Comparison of ENCODE assay signal across 8 cellular contexts in the genomic region with DNA sequence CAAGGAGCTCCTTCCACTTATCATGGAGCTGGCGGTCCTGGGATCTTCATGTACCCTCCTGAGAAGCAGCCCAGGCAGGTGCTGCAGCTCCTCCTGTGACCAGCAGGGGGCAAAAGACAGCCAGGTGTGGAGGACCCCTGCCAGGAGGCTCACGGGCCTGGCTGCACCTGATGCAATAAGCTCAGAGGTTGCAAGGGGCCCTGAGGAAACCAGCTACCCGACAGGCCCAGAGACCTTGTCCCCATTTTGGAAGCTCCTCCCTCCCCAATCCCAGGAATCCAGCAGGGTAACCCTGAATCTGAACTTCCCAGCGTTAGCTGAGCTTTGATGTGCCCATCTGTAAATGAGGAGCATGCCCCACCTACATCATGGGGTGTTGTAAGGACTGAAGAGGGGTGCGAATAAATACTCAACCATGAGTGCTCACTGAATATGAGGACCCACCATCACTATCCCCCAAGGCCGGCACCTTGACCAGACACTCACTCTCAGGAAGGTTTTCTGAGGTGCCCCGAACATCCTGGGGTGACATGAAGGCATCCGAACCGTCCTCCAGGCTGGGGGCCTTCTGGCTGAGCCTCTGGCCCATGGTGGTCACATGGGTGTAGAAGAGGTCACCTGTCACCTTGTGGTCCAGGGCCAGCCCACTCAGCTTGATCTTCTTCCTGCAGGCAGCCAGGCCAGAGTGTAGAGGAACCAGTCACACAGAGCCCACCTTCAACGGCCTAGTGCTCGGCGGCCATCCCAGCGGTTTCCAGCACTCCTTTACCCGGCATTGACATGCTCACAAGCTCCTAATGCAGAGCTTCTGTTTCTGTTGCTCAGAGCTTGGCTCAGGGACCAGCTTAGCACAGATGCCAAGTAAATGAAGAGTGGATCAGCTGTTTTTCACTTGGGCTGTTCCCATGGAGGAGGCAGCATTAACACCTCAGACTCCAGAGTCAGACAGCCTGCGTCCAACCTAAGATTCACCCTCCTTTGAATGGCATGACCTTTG. TPM values are rescaled to one million over a fixed set of nuclear protein-coding genes. Genes with fewer than 3 reads are reported as not detected.
DNase-seq lines count a peak whose midpoint lies in the region; ATAC-seq and TF ChIP-seq lines count a peak whose summit lies in the region.

No MANE protein-coding gene starts in this region.

- H3K9me3 Mint-ChIP-seq in nephron progenitor cell = no peaks in the 10 kb centered on the region

- peak; percentile 91 for TF ChIP-seq CTCF in nephron progenitor cell (IDR thresholded peaks at IDR 0.05)
- peak; percentile 63 to 91 for TF ChIP-seq CTCF in suprapubic skin (IDR thresholded peaks at IDR 0.05)

- no peak overlapping the region for H3K4me2 ChIP-seq in GM23248 (ENCODE audit: unreplicated experiment)

- in situ Hi-C loops in GM23248 (cut with MboI) = no loop called here

- no peak overlapping the region for H3K4me3 Mint-ChIP-seq in nephron progenitor cell

- DNase-seq in EH (ENCODE audit: low read depth) = peak; percentile 37
- peak; percentile 30 for DNase-seq in GM23248
- DNase-seq in NCI-H1105 (lab: John Stamatoyannopoulos, UW) = peak; percentile 70
- peak; percentile 77 to 81 for DNase-seq in activated CD4-positive, alpha-beta T cell treated with anti-CD3 and anti-CD28 coated beads, Interleukin-2, amount 50 U/mL, for 4 hours
- DNase-seq in effector memory CD4-positive, alpha-beta T cell = peak; percentile 51 to 59 (median 52)
- DNase-seq in nephron progenitor cell = peak; percentile 76
- no peak for DNase-seq in suprapubic skin (ENCODE audit: low spot score in 2 of 2)

- no peaks in the 10 kb centered on the region for H3K36me3 ChIP-seq in GM23248 (ENCODE audit: low read depth)
- H3K36me3 ChIP-seq in effector memory CD4-positive, alpha-beta T cell (ENCODE audit: control insufficient read depth, insufficient read depth, low read length) = peaks cover under 1% of the 10 kb centered on the region
- H3K36me3 ChIP-seq in suprapubic skin = peaks cover 34% of the 10 kb centered on the region

- no peaks in the 10 kb centered on the region for H3K79me2 ChIP-seq in GM23248 (ENCODE audit: insufficient read depth)

- H3K27ac ChIP-seq in GM23248 (no peak overlapping the region), suprapubic skin (no peak overlapping the region)
- no peak overlapping the region for H3K27ac ChIP-seq in effector memory CD4-positive, alpha-beta T cell (ENCODE audit: insufficient read depth, low read length, poor library complexity, severe bottlenecking)

- no peak for TF ChIP-seq EP300 in suprapubic skin (IDR thresholded peaks at IDR 0.05)

- H2AFZ ChIP-seq in GM23248 = no peak overlapping the region

- TF ChIP-seq POLR2A in suprapubic skin (IDR thresholded peaks at IDR 0.05) = no peak

- peaks cover 6% of the 10 kb centered on the region; the same call in 1 of the 2 replicates for H3F3A ChIP-seq in GM23248 (ENCODE audit: insufficient read depth)

- ATAC-seq in HG02610 (IDR thresholded peaks at IDR 0.05; ENCODE audit: unreplicated experiment) = no peak

- 54 to 61% methylated on average over 15 of the region's 15 CpGs for WGBS in GM23248 (ENCODE audit: low coverage in 1 of 2, low lambda C conversion rate in 2 of 2, missing lambda C conversion rate in 2 of 2), 2 experiments
- 41% methylated on average over 6 of the region's 15 CpGs for WGBS in suprapubic skin

- H3K4me1 Mint-ChIP-seq in nephron progenitor cell = peaks cover 29% of the 10 kb centered on the region

- H3K27me3 ChIP-seq in GM23248 (replicated peaks; ENCODE audit: insufficient read depth) = no peaks in the 10 kb centered on the region
- no peaks in the 10 kb centered on the region for H3K27me3 ChIP-seq in effector memory CD4-positive, alpha-beta T cell (replicated peaks; ENCODE audit: control insufficient read depth, insufficient read depth, low read length, poor library complexity, severe bottlenecking)
- H3K27me3 ChIP-seq in suprapubic skin = no peaks in the 10 kb centered on the region

- H3K4me1 ChIP-seq in GM23248 (ENCODE audit: insufficient read depth) = no peaks in the 10 kb centered on the region
- H3K4me1 ChIP-seq in effector memory CD4-positive, alpha-beta T cell (ENCODE audit: control insufficient read depth, insufficient read depth, low read length, poor library complexity, severe bottlenecking) = no peaks in the 10 kb centered on the region
- peaks cover 5% of the 10 kb centered on the region for H3K4me1 ChIP-seq in suprapubic skin

- no peak overlapping the region for H3K9ac ChIP-seq in GM23248

- no peaks in the 10 kb centered on the region for H3K9me2 ChIP-seq in GM23248 (ENCODE audit: insufficient read depth)

- H4K20me1 ChIP-seq in GM23248 (ENCODE audit: insufficient read depth) = no peaks in the 10 kb centered on the region

- H3K27ac Mint-ChIP-seq in nephron progenitor cell = no peak overlapping the region

- H3K36me3 Mint-ChIP-seq in nephron progenitor cell (ENCODE audit: low read depth) = peaks cover 10% of the 10 kb centered on the region

- no peaks in the 10 kb centered on the region for H3K9me3 ChIP-seq in GM23248 (ENCODE audit: low read depth)
- H3K9me3 ChIP-seq in effector memory CD4-positive, alpha-beta T cell (ENCODE audit: control insufficient read depth, low read length) = no peaks in the 10 kb centered on the region
- no peaks in the 10 kb centered on the region for H3K9me3 ChIP-seq in suprapubic skin

- no peak overlapping the region for H3K4me3 ChIP-seq in GM23248
- H3K4me3 ChIP-seq in effector memory CD4-positive, alpha-beta T cell (ENCODE audit: insufficient read depth, low read depth, low read length, poor library complexity, severe bottlenecking) = no peak overlapping the region
- no peak overlapping the region for H3K4me3 ChIP-seq in suprapubic skin

- H3K27me3 Mint-ChIP-seq in nephron progenitor cell (ENCODE audit: low read depth, poor library complexity) = peaks cover 14% of the 10 kb centered on the region

RNA-seq across cellular contexts. Expression of gene SLC43A1, which starts 21.7 kb away (rescaled TPM):
- total RNA-seq in GM23248 (2014; rRNA removed; shearing (Covaris generic)) = 6.2 and 9.3 TPM in 2 replicates
- 7.1 and 7.7 TPM in 2 replicates for polyA plus RNA-seq in GM23248 (2016; fragmentation: Nextera tagmentation; extraction: Ambion mirVana)
- 10 to 100 TPM; 13.8 to 48.8 (median 22.3) TPM for total RNA-seq in suprapubic skin

RNA-seq across cellular contexts. Expression of gene RTN4RL2, which starts 33.5 kb away (rescaled TPM):
- 0.32 TPM in 1 of 2 replicates, not detected in the other for total RNA-seq in GM23248 (2014; rRNA removed; shearing (Covaris generic))
- 0.80 and 1.1 TPM in 2 replicates for polyA plus RNA-seq in GM23248 (2016; fragmentation: Nextera tagmentation; extraction: Ambion mirVana)
- 1 to 10 TPM in 3 of 4 donors, under 1 TPM in 1; 0.64 to 4.8 (median 3.2) TPM for total RNA-seq in suprapubic skin

RNA-seq across cellular contexts. Expression of gene TIMM10, which starts 36.7 kb away (rescaled TPM):
- 29.0 and 48.3 TPM in 2 replicates for total RNA-seq in GM23248 (2014; rRNA removed; shearing (Covaris generic))
- polyA plus RNA-seq in GM23248 (2016; fragmentation: Nextera tagmentation; extraction: Ambion mirVana) = 73.4 and 78.3 TPM in 2 replicates
- 10 to 100 TPM; 26.2 to 43.0 (median 40.1) TPM for total RNA-seq in suprapubic skin

RNA-seq across cellular contexts. Expression of gene SMTNL1, which starts 43.6 kb away (rescaled TPM):
- not detected in 2 replicates for total RNA-seq in GM23248 (2014; rRNA removed; shearing (Covaris generic))
- not detected in 2 replicates for polyA plus RNA-seq in GM23248 (2016; fragmentation: Nextera tagmentation; extraction: Ambion mirVana)
- total RNA-seq in suprapubic skin = not detected

Comparison
In these comparisons a context has a peak if more than half of its experiments do, and no peak if none do; other contexts are left out.
1. DNase-seq: peak in EH (single experiment), GM23248 (single experiment), NCI-H1105 (single experiment), activated CD4-positive, alpha-beta T cell treated with anti-CD3 and anti-CD28 coated beads, Interleukin-2, amount 50 U/mL, for 4 hours (2 of 2), effector memory CD4-positive, alpha-beta T cell (3 of 3) and nephron progenitor cell (single experiment); none in suprapubic skin (0 of 2).